22 cellular contexts compared by ENCODE assay signal in genomic region chr17:58318627-58319180, GRCh38. TPM values are rescaled to one million over a fixed set of nuclear protein-coding genes. Genes with fewer than 3 reads are reported as not detected.
DNase-seq lines count a peak whose midpoint lies in the region; ATAC-seq, FAIRE-seq and TF ChIP-seq lines count a peak whose summit lies in the region.
"Had no signal": no experiment of that assay in that cellular context is flagged by ENCODE, and none has a peak within 500 bp of the region (broad histone marks: within the 10 kb centered on the region; RNA-seq: fewer than 3 reads in every experiment).

No MANE protein-coding gene starts in this region.

- H3K9me3 ChIP-seq in OCI-LY7 (ENCODE audit: low read length) (no peaks in the 10 kb centered on the region), HepG2 (ENCODE audit: low read length) (no peaks in the 10 kb centered on the region), Caco-2 (no peaks in the 10 kb centered on the region)
- H3K9me3 ChIP-seq: gastroesophageal sphincter, left lung had no signal

- H3K9ac ChIP-seq in HepG2 (ENCODE audit: insufficient read depth, low read depth, low read length): no peak overlapping the region

- ATAC-seq in HepG2: no peak
- no peak for ATAC-seq in GM18861 (IDR thresholded peaks at IDR 0.05; ENCODE audit: unreplicated experiment)
- ATAC-seq: gastroesophageal sphincter, left lung had no signal

- no peak overlapping the region for H3K4me2 ChIP-seq in OCI-LY7 (ENCODE audit: low read length)
- H3K4me2 ChIP-seq in HepG2 (ENCODE audit: low read depth, low read length): no peak overlapping the region

- H3K27me3 ChIP-seq in HepG2 (ENCODE audit: control insufficient read depth in 1 of 2, insufficient read depth in 2 of 2, low read length in 2 of 2): peaks cover 22 to 70% of the 10 kb centered on the region in 2 experiments
- H3K27me3 ChIP-seq in Caco-2 (replicated peaks; ENCODE audit: control insufficient read depth, insufficient read depth, low read length): no peaks in the 10 kb centered on the region
- H3K27me3 ChIP-seq: gastroesophageal sphincter had no signal

- intact Hi-C loops in OCI-LY7 (cut with micrococcal nuclease; ENCODE audit: unreplicated experiment) (no loop called here), HepG2 (cut with micrococcal nuclease; ENCODE audit: unreplicated experiment) (no loop called here), Caco-2 (cut with micrococcal nuclease; ENCODE audit: unreplicated experiment) (loop anchor here (5.0 kb wide), 1 partner anchor 44 kb away; no protein-coding TSS in a partner anchor)

- H3K79me2 ChIP-seq in OCI-LY7 (ENCODE audit: insufficient read depth, low read depth, low read length): no peaks in the 10 kb centered on the region
- H3K79me2 ChIP-seq in HepG2 (ENCODE audit: insufficient read depth, low read length): no peaks in the 10 kb centered on the region

- no peaks in the 10 kb centered on the region for H3K36me3 ChIP-seq in OCI-LY7 (ENCODE audit: insufficient read depth, low read length)
- no peaks in the 10 kb centered on the region for H3K36me3 ChIP-seq in HepG2 (replicated peaks in 1 of 2; ENCODE audit: control insufficient read depth in 1 of 2, insufficient read depth in 2 of 2, low read length in 2 of 2)
- no peaks in the 10 kb centered on the region for H3K36me3 ChIP-seq in Caco-2 (ENCODE audit: control insufficient read depth, insufficient read depth, low read length)
- H3K36me3 ChIP-seq: left lung had no signal

- H3K4me1 ChIP-seq in OCI-LY7 (ENCODE audit: insufficient read depth, low read length, poor library complexity, severe bottlenecking) (peaks cover 15% of the 10 kb centered on the region), HepG2 (ENCODE audit: insufficient read depth, low read length) (peaks cover 19% of the 10 kb centered on the region; the same call in 1 of the 2 replicates), Caco-2 (peaks cover 16% of the 10 kb centered on the region)

- H4K20me1 ChIP-seq in OCI-LY7 (ENCODE audit: insufficient read depth, low read length): no peaks in the 10 kb centered on the region
- no peaks in the 10 kb centered on the region for H4K20me1 ChIP-seq in HepG2 (ENCODE audit: insufficient read depth, low read length)

- H3K9me2 ChIP-seq in OCI-LY7 (ENCODE audit: insufficient read depth, low read length): no peaks in the 10 kb centered on the region

- POLR2A ChIA-PET in activated CD4-positive, alpha-beta T cell treated with anti-CD3 and anti-CD28 coated beads, Interleukin-2, amount 10 ng/mL, durations not matched to agents 7 days and 5 days (lab: Charles Lee): interaction anchor here (2.4 kb wide), 1 partner anchor 34 kb away, joined by 16 read pairs; the partner anchor contains the start of gene SUPT4H1
- POLR2A ChIA-PET in OCI-LY7 (lab: Charles Lee): interaction anchor here (1.0 to 2.4 kb wide), 4 partner anchors 8 to 25 kb away, joined by 4 to 29 read pairs (median 10); no protein-coding TSS in a partner anchor
- POLR2A ChIA-PET in HepG2 (lab: Yijun Ruan, JAX): interaction anchor here (1.0 to 2.6 kb wide), 2 partner anchors 63 to 98 kb away, joined by 3 to 35 read pairs; partner anchors contain the start of gene RNF43
- POLR2A ChIA-PET in Caco-2 (lab: Charles Lee): no interaction called here

- peaks cover 17% of the 10 kb centered on the region for H3K4me1 Mint-ChIP-seq in activated CD4-positive, alpha-beta T cell treated with anti-CD3 and anti-CD28 coated beads, Interleukin-2, amount 10 ng/mL, durations not matched to agents 7 days and 5 days
- peaks cover 20% of the 10 kb centered on the region for H3K4me1 Mint-ChIP-seq in Caco-2 (ENCODE audit: low read depth, unreplicated experiment)

- H3K36me3 Mint-ChIP-seq in activated CD4-positive, alpha-beta T cell treated with anti-CD3 and anti-CD28 coated beads, Interleukin-2, amount 10 ng/mL, durations not matched to agents 7 days and 5 days (ENCODE audit: low read depth): peaks cover 17% of the 10 kb centered on the region
- no peaks in the 10 kb centered on the region for H3K36me3 Mint-ChIP-seq in Caco-2 (ENCODE audit: insufficient read depth, unreplicated experiment)

- H3K4me3 Mint-ChIP-seq in activated CD4-positive, alpha-beta T cell treated with anti-CD3 and anti-CD28 coated beads, Interleukin-2, amount 10 ng/mL, durations not matched to agents 7 days and 5 days: no peak overlapping the region
- no peak overlapping the region for H3K4me3 Mint-ChIP-seq in Caco-2 (ENCODE audit: unreplicated experiment)
- H3K4me3 Mint-ChIP-seq: H9 had no signal

- CTCF ChIA-PET in activated CD4-positive, alpha-beta T cell treated with anti-CD3 and anti-CD28 coated beads, Interleukin-2, amount 10 ng/mL, durations not matched to agents 7 days and 5 days (lab: Charles Lee): interaction anchor here (1.2 to 5.5 kb wide), 6 partner anchors 8 to 169 kb away, joined by 4 to 40 read pairs (median 21); partner anchors contain the start of genes HSF5, RNF43 and TSPOAP1
- CTCF ChIA-PET in OCI-LY7 (lab: Charles Lee; ENCODE audit: unreplicated experiment): interaction anchor here (1.6 kb wide), 1 partner anchor 9 kb away, joined by 7 read pairs; the partner anchor contains the start of gene TSPOAP1
- CTCF ChIA-PET in HepG2 (lab: Yijun Ruan, JAX; ENCODE audit: low intra/inter-chr PET ratio, low total read pairs): interaction anchor here (5.0 kb wide), 1 partner anchor 129 kb away, joined by 121 read pairs; no protein-coding TSS in a partner anchor
- CTCF ChIA-PET in Caco-2 (lab: Charles Lee): interaction anchor here (1.9 kb wide), 1 partner anchor 129 kb away, joined by 15 read pairs; no protein-coding TSS in a partner anchor

- H2AFZ ChIP-seq in OCI-LY7 (ENCODE audit: low read length): no peak overlapping the region
- no peak overlapping the region for H2AFZ ChIP-seq in HepG2 (ENCODE audit: low read length)

- H3K9me3 Mint-ChIP-seq in activated CD4-positive, alpha-beta T cell treated with anti-CD3 and anti-CD28 coated beads, Interleukin-2, amount 10 ng/mL, durations not matched to agents 7 days and 5 days: no peaks in the 10 kb centered on the region
- H3K9me3 Mint-ChIP-seq in Caco-2 (ENCODE audit: unreplicated experiment): no peaks in the 10 kb centered on the region
- H3K9me3 Mint-ChIP-seq: H9 had no signal

- WGBS in HepG2 (ENCODE audit: low lambda C conversion rate): 48% methylated on average over 4 of the region's 7 CpGs

- TF ChIP-seq EP300 in HepG2 (IDR thresholded peaks at IDR 0.05; ENCODE audit: low read depth in 2 of 2, low read length in 2 of 2) (no peak), HepG2 (CRISPR knock-in tag; IDR thresholded peaks at IDR 0.05; ENCODE audit: borderline replicate concordance) (no peak)

- H3K27me3 Mint-ChIP-seq in activated CD4-positive, alpha-beta T cell treated with anti-CD3 and anti-CD28 coated beads, Interleukin-2, amount 10 ng/mL, durations not matched to agents 7 days and 5 days: no peaks in the 10 kb centered on the region
- H3K27me3 Mint-ChIP-seq in Caco-2 (ENCODE audit: insufficient read depth, unreplicated experiment): no peaks in the 10 kb centered on the region

- TF ChIP-seq RAD21 in HepG2 (CRISPR knock-in tag; IDR thresholded peaks at IDR 0.05): no peak

- in situ Hi-C loops in HepG2 (cut with HindIII; ENCODE audit: extremely low pct_ligation_motif_present, low pct_unique_long_range_greater_than_20kb): no loop called here

- peak overlapping the region; percentile 75 for H3K27ac Mint-ChIP-seq in activated CD4-positive, alpha-beta T cell treated with anti-CD3 and anti-CD28 coated beads, Interleukin-2, amount 10 ng/mL, durations not matched to agents 7 days and 5 days
- H3K27ac Mint-ChIP-seq in Caco-2 (ENCODE audit: unreplicated experiment): no peak overlapping the region

- no peak for FAIRE-seq in HepG2 (lab: Jason Lieb, UNC)

- BruUV-seq in OCI-LY7 (replicated peaks; lab: Mats Ljungman, UMichigan) (no TSS peak), HepG2 (replicated peaks; lab: Mats Ljungman, UMichigan) (no TSS peak), Caco-2 (replicated peaks; lab: Mats Ljungman, UMichigan) (no TSS peak)

- H3K4me3 ChIP-seq in OCI-LY7 (ENCODE audit: low read depth, low read length, poor library complexity, severe bottlenecking) (no peak overlapping the region), HepG2 (replicated peaks in 1 of 3; ENCODE audit: insufficient read depth in 1 of 3, low read depth in 2 of 3, low read length in 3 of 3) (no peak overlapping the region), Caco-2 (ENCODE audit: low read depth, low read length) (no peak overlapping the region)
- H3K4me3 ChIP-seq: gastroesophageal sphincter, left lung had no signal

- DNase-seq in activated CD4-positive, alpha-beta T cell treated with anti-CD3 and anti-CD28 coated beads, Interleukin-2, amount 10 ng/mL, durations not matched to agents 7 days and 5 days: no peak
- DNase-seq in activated CD4-positive, alpha-beta T cell treated with anti-CD3 and anti-CD28 coated beads for 4 hours: no peak
- DNase-seq in 8988T (peak; percentile 3), OCI-LY7 (ENCODE audit: low spot score) (no peak), HepG2 (ENCODE audit: low spot score) (no peak), Caco-2 (no peak)
- no peak for DNase-seq in stimulated activated naive CD4-positive, alpha-beta T cell treated with Interleukin-2 at 50 U/mL for 16 hours (lab: John Stamatoyannopoulos, UW)
- DNase-seq: amygdala; caudate nucleus; EL; IMR-90; NCI-H2029; NCI-H446 treated with DMSO at 0.1 percent for 48 hours; nucleus accumbens; stimulated activated CD4-positive, alpha-beta T cell treated with anti-CD3 and anti-CD28 coated beads, Interleukin-15, amount 100 ng/mL, for 24 hours; stimulated activated naive CD4-positive, alpha-beta T cell; trophoblast cell had no signal

- H3K27ac ChIP-seq in OCI-LY7 (ENCODE audit: low read depth, low read length, poor library complexity, severe bottlenecking): peak overlapping the region; percentile 48
- H3K27ac ChIP-seq in HepG2 (ENCODE audit: extremely low read length, insufficient read depth, low read length): no peak overlapping the region
- H3K27ac ChIP-seq: gastroesophageal sphincter, left lung had no signal

- no peak for TF ChIP-seq POLR2A in HepG2 (IDR thresholded peaks at IDR 0.05; ENCODE audit: insufficient read depth in 1 of 2, low read depth in 2 of 2, low read length in 2 of 2)

- TF ChIP-seq CTCF in OCI-LY7 (conservative IDR thresholded peaks at IDR 0.05; ENCODE audit: low read length) (no peak), HepG2 (CRISPR knock-in tag; IDR thresholded peaks at IDR 0.05) (no peak), Caco-2 (IDR thresholded peaks at IDR 0.05; ENCODE audit: insufficient read depth in 1 of 2, low read depth in 1 of 2, low read length in 1 of 2, severe bottlenecking in 1 of 2, unreplicated experiment in 1 of 2) (no peak)

RNA-seq across cellular contexts. Expression of gene TSPOAP1, which starts 9.9 kb away (rescaled TPM):
- 10 to 100 TPM; 44.1 to 57.5 TPM for total RNA-seq in activated CD4-positive, alpha-beta T cell treated with anti-CD3 and anti-CD28 coated beads, Interleukin-2, amount 10 ng/mL, durations not matched to agents 7 days and 5 days
- 24.0 TPM in 2 replicates for total RNA-seq in OCI-LY7 (2014; rRNA removed; shearing (Covaris generic))
- total RNA-seq in OCI-LY7 (2022) (50.6 and 54.4 TPM in 2 replicates), HepG2 (2016; rRNA removed; fragmentation: Illumina TruSeq; extraction: Trizol) (not detected in 2 replicates), Caco-2 (2022) (6.0 and 7.4 TPM in 2 replicates)
- total RNA-seq in HepG2 (2016; cell fraction: cytosol; rRNA removed; fragmentation: Illumina TruSeq; extraction: Trizol; ENCODE audit: low read depth): not detected in 2 replicates
- not detected in 2 replicates for total RNA-seq in HepG2 (2016; cell fraction: insoluble cytoplasmic fraction; rRNA removed; fragmentation: Illumina TruSeq; extraction: Trizol)
- not detected in 2 replicates for total RNA-seq in HepG2 (2016; cell fraction: membrane; rRNA removed; fragmentation: Illumina TruSeq; extraction: Trizol)
- total RNA-seq in HepG2 (2016; cell fraction: nucleus; rRNA removed; fragmentation: Illumina TruSeq; extraction: Trizol): not detected in 2 replicates
- polyA plus RNA-seq in HepG2 (2011; rRNA removed): 0.25 TPM in 1 of 2 replicates, not detected in the other
- polyA plus RNA-seq in HepG2 (2011; cell fraction: cytosol; rRNA removed): 0.03 TPM in 1 of 2 replicates, not detected in the other
- polyA plus RNA-seq in HepG2 (2011; cell fraction: nucleus; rRNA removed): 0.09 and 0.50 TPM in 2 replicates
- 0.03 TPM in 1 of 2 replicates, not detected in the other for polyA plus RNA-seq in HepG2 (2012)
- polyA plus RNA-seq in HepG2 (2016; cell fraction: cytosol; fragmentation: Illumina TruSeq; extraction: Trizol; ENCODE audit: low read depth): not detected in 2 replicates
- not detected in 2 replicates for polyA plus RNA-seq in HepG2 (2016; cell fraction: insoluble cytoplasmic fraction; fragmentation: Illumina TruSeq; extraction: Trizol; ENCODE audit: low read depth)
- polyA plus RNA-seq in HepG2 (2016; cell fraction: membrane; fragmentation: Illumina TruSeq; extraction: Trizol; ENCODE audit: low read depth): not detected in 2 replicates
- not detected in 2 replicates for polyA plus RNA-seq in HepG2 (2016; cell fraction: nucleus; fragmentation: Illumina TruSeq; extraction: Trizol; ENCODE audit: insufficient read depth, low read depth)
- 0.26 TPM in 1 of 2 replicates, not detected in the other for polyA minus RNA-seq in HepG2 (2011; rRNA and poly(A)+ RNA removed; ENCODE audit: low replicate concordance)
- not detected in 2 replicates for polyA minus RNA-seq in HepG2 (2011; cell fraction: cytosol; rRNA and poly(A)+ RNA removed)
- under 0.01 TPM in 1 of 2 replicates, not detected in the other for polyA minus RNA-seq in HepG2 (2011; cell fraction: nucleus; rRNA and poly(A)+ RNA removed)

RNA-seq across cellular contexts. Expression of gene SUPT4H1, which starts 33.3 kb away (rescaled TPM):
- 10 to 100 TPM; 66.1 to 69.0 TPM for total RNA-seq in activated CD4-positive, alpha-beta T cell treated with anti-CD3 and anti-CD28 coated beads, Interleukin-2, amount 10 ng/mL, durations not matched to agents 7 days and 5 days
- 41.1 and 56.5 TPM in 2 replicates for total RNA-seq in OCI-LY7 (2014; rRNA removed; shearing (Covaris generic))
- total RNA-seq in OCI-LY7 (2022) (65.5 and 78.4 TPM in 2 replicates), HepG2 (2016; rRNA removed; fragmentation: Illumina TruSeq; extraction: Trizol) (155 and 252 TPM in 2 replicates), Caco-2 (2022) (70.9 and 71.4 TPM in 2 replicates)
- 72.2 and 76.4 TPM in 2 replicates for total RNA-seq in HepG2 (2016; cell fraction: cytosol; rRNA removed; fragmentation: Illumina TruSeq; extraction: Trizol; ENCODE audit: low read depth)
- 169 and 290 TPM in 2 replicates for total RNA-seq in HepG2 (2016; cell fraction: insoluble cytoplasmic fraction; rRNA removed; fragmentation: Illumina TruSeq; extraction: Trizol)
- total RNA-seq in HepG2 (2016; cell fraction: membrane; rRNA removed; fragmentation: Illumina TruSeq; extraction: Trizol): 130 and 134 TPM in 2 replicates
- 74.4 and 75.7 TPM in 2 replicates for total RNA-seq in HepG2 (2016; cell fraction: nucleus; rRNA removed; fragmentation: Illumina TruSeq; extraction: Trizol)
- 231 and 244 TPM in 2 replicates for polyA plus RNA-seq in HepG2 (2011; rRNA removed)
- polyA plus RNA-seq in HepG2 (2011; cell fraction: cytosol; rRNA removed): 148 and 229 TPM in 2 replicates
- 65.5 and 71.0 TPM in 2 replicates for polyA plus RNA-seq in HepG2 (2011; cell fraction: nucleus; rRNA removed)
- polyA plus RNA-seq in HepG2 (2012): 227 and 249 TPM in 2 replicates
- 105 and 107 TPM in 2 replicates for polyA plus RNA-seq in HepG2 (2016; cell fraction: cytosol; fragmentation: Illumina TruSeq; extraction: Trizol; ENCODE audit: low read depth)
- 309 and 341 TPM in 2 replicates for polyA plus RNA-seq in HepG2 (2016; cell fraction: insoluble cytoplasmic fraction; fragmentation: Illumina TruSeq; extraction: Trizol; ENCODE audit: low read depth)
- polyA plus RNA-seq in HepG2 (2016; cell fraction: membrane; fragmentation: Illumina TruSeq; extraction: Trizol; ENCODE audit: low read depth): 144 and 156 TPM in 2 replicates
- 164 and 191 TPM in 2 replicates for polyA plus RNA-seq in HepG2 (2016; cell fraction: nucleus; fragmentation: Illumina TruSeq; extraction: Trizol; ENCODE audit: insufficient read depth, low read depth)
- polyA minus RNA-seq in HepG2 (2011; rRNA and poly(A)+ RNA removed; ENCODE audit: low replicate concordance): 68.7 and 109 TPM in 2 replicates
- polyA minus RNA-seq in HepG2 (2011; cell fraction: cytosol; rRNA and poly(A)+ RNA removed): 45.1 and 56.8 TPM in 2 replicates
- 51.9 and 61.5 TPM in 2 replicates for polyA minus RNA-seq in HepG2 (2011; cell fraction: nucleus; rRNA and poly(A)+ RNA removed)

RNA-seq across cellular contexts. Expression of gene MPO, which starts 38.0 kb away (rescaled TPM):
- not detected for total RNA-seq in activated CD4-positive, alpha-beta T cell treated with anti-CD3 and anti-CD28 coated beads, Interleukin-2, amount 10 ng/mL, durations not matched to agents 7 days and 5 days
- total RNA-seq in OCI-LY7 (2014; rRNA removed; shearing (Covaris generic)): not detected in 2 replicates
- total RNA-seq in OCI-LY7 (2022) (not detected in 2 replicates), HepG2 (2016; rRNA removed; fragmentation: Illumina TruSeq; extraction: Trizol) (not detected in 2 replicates), Caco-2 (2022) (0.23 TPM in 1 of 2 replicates, not detected in the other)
- total RNA-seq in HepG2 (2016; cell fraction: cytosol; rRNA removed; fragmentation: Illumina TruSeq; extraction: Trizol; ENCODE audit: low read depth): not detected in 2 replicates
- not detected in 2 replicates for total RNA-seq in HepG2 (2016; cell fraction: insoluble cytoplasmic fraction; rRNA removed; fragmentation: Illumina TruSeq; extraction: Trizol)
- total RNA-seq in HepG2 (2016; cell fraction: membrane; rRNA removed; fragmentation: Illumina TruSeq; extraction: Trizol): not detected in 2 replicates
- total RNA-seq in HepG2 (2016; cell fraction: nucleus; rRNA removed; fragmentation: Illumina TruSeq; extraction: Trizol): not detected in 2 replicates
- polyA plus RNA-seq in HepG2 (2011; rRNA removed): not detected in 2 replicates
- polyA plus RNA-seq in HepG2 (2011; cell fraction: cytosol; rRNA removed): not detected in 2 replicates
- 0.06 and 0.09 TPM in 2 replicates for polyA plus RNA-seq in HepG2 (2011; cell fraction: nucleus; rRNA removed)
- polyA plus RNA-seq in HepG2 (2012): not detected in 2 replicates
- not detected in 2 replicates for polyA plus RNA-seq in HepG2 (2016; cell fraction: cytosol; fragmentation: Illumina TruSeq; extraction: Trizol; ENCODE audit: low read depth)
- polyA plus RNA-seq in HepG2 (2016; cell fraction: insoluble cytoplasmic fraction; fragmentation: Illumina TruSeq; extraction: Trizol; ENCODE audit: low read depth): not detected in 2 replicates
- polyA plus RNA-seq in HepG2 (2016; cell fraction: membrane; fragmentation: Illumina TruSeq; extraction: Trizol; ENCODE audit: low read depth): not detected in 2 replicates
- polyA plus RNA-seq in HepG2 (2016; cell fraction: nucleus; fragmentation: Illumina TruSeq; extraction: Trizol; ENCODE audit: insufficient read depth, low read depth): not detected in 2 replicates
- not detected in 2 replicates for polyA minus RNA-seq in HepG2 (2011; rRNA and poly(A)+ RNA removed; ENCODE audit: low replicate concordance)
- not detected in 2 replicates for polyA minus RNA-seq in HepG2 (2011; cell fraction: cytosol; rRNA and poly(A)+ RNA removed)
- not detected in 2 replicates for polyA minus RNA-seq in HepG2 (2011; cell fraction: nucleus; rRNA and poly(A)+ RNA removed)
- total RNA-seq: esophagus mucosa, H9, IMR-90 had no signal
- polyA plus RNA-seq: IMR-90 had no signal
